In genomic region chr19:9862897-9863296, GRCh38 we compare ENCODE assay signal across 1 cellular context.
TF ChIP-seq lines count a peak whose summit lies in the region.

No MANE protein-coding gene starts in this region.

TF ChIP-seq in H1, 55 proteins besides CTCF, POLR2A, EP300 and RAD21:
- TF ChIP-seq KDM1A (IDR thresholded peaks at IDR 0.05; ENCODE audit: borderline replicate concordance, low read length) (peak; percentile 24; the same call in 1 of the 2 replicates), TEAD4 (IDR thresholded peaks at IDR 0.05; ENCODE audit: low read depth, low read length) (no peak)
